In the genomic region with DNA sequence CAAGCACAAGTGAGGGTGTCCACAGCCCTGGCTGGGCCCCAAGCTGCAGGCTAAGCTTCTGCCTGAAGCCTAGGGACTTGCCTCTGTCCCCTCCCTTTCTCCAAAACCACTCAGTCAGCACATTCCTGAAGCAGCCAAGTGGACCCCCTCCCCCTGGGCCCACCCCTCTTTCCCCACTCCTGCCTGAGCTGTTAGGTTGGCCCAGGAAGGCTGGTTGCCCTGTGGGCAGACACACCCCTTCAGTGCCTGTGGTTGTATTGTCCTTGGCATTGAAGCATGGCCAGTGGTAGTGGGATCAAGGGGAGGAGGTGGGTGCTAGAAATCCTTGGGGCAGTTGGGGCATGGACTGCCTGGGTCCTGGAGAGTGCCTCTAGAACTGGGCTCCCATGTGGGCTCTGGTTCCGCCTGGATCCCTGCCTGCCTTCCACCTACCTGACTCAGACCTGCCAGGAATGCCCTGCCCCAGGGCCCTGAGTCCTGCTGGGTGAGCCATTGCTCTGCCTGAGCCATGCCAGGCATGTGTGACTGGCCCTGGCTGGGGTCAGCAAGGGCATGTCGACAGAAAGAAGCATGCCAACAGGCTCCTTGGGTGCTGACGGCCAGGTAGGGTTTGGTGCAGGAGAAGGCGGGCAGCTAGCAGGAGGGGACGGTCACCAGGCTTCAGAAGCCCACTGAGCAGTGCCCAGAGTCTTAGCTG, we compare ENCODE assay signal across 8 cellular contexts. TPM values are rescaled to one million over a fixed set of nuclear protein-coding genes. Genes with fewer than 3 reads are reported as not detected.
A peak's percentile ranks its signal among the peaks of the same experiment; 100 is the strongest.
DNase-seq lines count a peak whose midpoint lies in the region; ATAC-seq, FAIRE-seq and TF ChIP-seq lines count a peak whose summit lies in the region.

No MANE protein-coding gene starts in this region.

- H3K9me1 ChIP-seq in endothelial cell of umbilical vein (replicated peaks; ENCODE audit: control insufficient read depth, extremely low read depth, insufficient read depth, low read length), result no peaks in the 10 kb centered on the region

- no peaks in the 10 kb centered on the region for H3K27me3 ChIP-seq in DND-41 (ENCODE audit: insufficient read depth, low read length, poor library complexity)
- H3K27me3 ChIP-seq in endothelial cell of umbilical vein (ENCODE audit: control insufficient read depth in 2 of 2, insufficient read depth in 2 of 2, low read length in 2 of 2), result no peaks in the 10 kb centered on the region

- H3K9me2 ChIP-seq in OCI-LY7 (ENCODE audit: insufficient read depth, low read length), result no peaks in the 10 kb centered on the region

- H3K9me3 ChIP-seq in DND-41 (ENCODE audit: insufficient read depth, low read length, severe bottlenecking) (no peaks in the 10 kb centered on the region), OCI-LY7 (ENCODE audit: low read length) (no peaks in the 10 kb centered on the region), endothelial cell of umbilical vein (replicated peaks; ENCODE audit: control insufficient read depth, insufficient read depth, low read length) (no peaks in the 10 kb centered on the region)

- H3K4me3 ChIP-seq in DND-41 (ENCODE audit: low read depth in 1 of 2, low read length in 2 of 2), result peak overlapping the region; percentile 71 to 82; a peak in 3 of 4 replicates
- H3K4me3 ChIP-seq in OCI-LY7 (ENCODE audit: low read depth, low read length, poor library complexity, severe bottlenecking), result peak overlapping the region; percentile 98
- peak overlapping the region in 1 of 3 experiments; percentile 86 for H3K4me3 ChIP-seq in endothelial cell of umbilical vein (replicated peaks in 1 of 3; ENCODE audit: insufficient read depth in 1 of 3, low read depth in 1 of 3, low read length in 3 of 3)

- no peak overlapping the region for H2AFZ ChIP-seq in DND-41 (ENCODE audit: low read depth, low read length)
- no peak overlapping the region for H2AFZ ChIP-seq in OCI-LY7 (ENCODE audit: low read length)
- H2AFZ ChIP-seq in endothelial cell of umbilical vein (ENCODE audit: low read depth, low read length), result no peak overlapping the region

- dilution Hi-C loops in endothelial cell of umbilical vein (cut with MboI; ENCODE audit: extremely low pct_ligation_motif_present, low sequenced_read_pairs), result no loop called here

- peaks cover 42% of the 10 kb centered on the region for H3K79me2 ChIP-seq in DND-41 (ENCODE audit: insufficient read depth, low read length)
- peaks cover 39% of the 10 kb centered on the region for H3K79me2 ChIP-seq in OCI-LY7 (ENCODE audit: insufficient read depth, low read depth, low read length)
- peaks cover 31% of the 10 kb centered on the region for H3K79me2 ChIP-seq in endothelial cell of umbilical vein (ENCODE audit: control insufficient read depth, insufficient read depth, low read length)

- TF ChIP-seq POLR2A in endothelial cell of umbilical vein (IDR thresholded peaks at IDR 0.05; ENCODE audit: low read depth, low read length), result no peak

- TF ChIP-seq CTCF in DND-41 (IDR thresholded peaks at IDR 0.05; ENCODE audit: borderline replicate concordance, extremely low read depth, low read length, poor library complexity, severe bottlenecking) (no peak), OCI-LY7 (conservative IDR thresholded peaks at IDR 0.05; ENCODE audit: low read length) (no peak), endothelial cell of umbilical vein (IDR thresholded peaks at IDR 0.05; ENCODE audit: extremely low read depth in 1 of 2, insufficient read depth in 1 of 2, low read depth in 1 of 2, low read length in 2 of 2) (no peak), omental fat pad (IDR thresholded peaks at IDR 0.05) (no peak)

- H3K27ac ChIP-seq in DND-41 (ENCODE audit: low read length) (peak overlapping the region; percentile 66), OCI-LY7 (ENCODE audit: low read depth, low read length, poor library complexity, severe bottlenecking) (peak overlapping the region; percentile 95), endothelial cell of umbilical vein (ENCODE audit: insufficient read depth, low read depth, low read length) (no peak overlapping the region)

- DNase-seq in DND-41 (no peak), OCI-LY7 (ENCODE audit: low spot score) (no peak), endothelial cell of umbilical vein (ENCODE audit: low read depth, low spot score) (no peak), omental fat pad (ENCODE audit: low spot score) (peak; percentile 45), cortex of kidney (lab: John Stamatoyannopoulos, UW) (no peak), SK-N-DZ (ENCODE audit: low spot score) (no peak)

- BruUV-seq in OCI-LY7 (replicated peaks; lab: Mats Ljungman, UMichigan), result no TSS peak
- BruUV-seq in endothelial cell of umbilical vein (replicated peaks; lab: Mats Ljungman, UMichigan), result no TSS peak

- ATAC-seq in DND-41 (ENCODE audit: insufficient read depth, low read depth), result no peak
- peak; percentile 45 for ATAC-seq in omental fat pad (ENCODE audit: low FRiP score)
- ATAC-seq in GM21619 (IDR thresholded peaks at IDR 0.05; ENCODE audit: unreplicated experiment), result no peak
- no peak for ATAC-seq in GM19324 (IDR thresholded peaks at IDR 0.05; ENCODE audit: low FRiP score, unreplicated experiment)

- POLR2A ChIA-PET in OCI-LY7 (lab: Charles Lee) (interaction anchor here (1.6 to 1.8 kb wide), 3 partner anchors 18 to 26 kb away, joined by 4 to 16 read pairs (median 12); partner anchors contain the start of genes NEK8 and RPL23A), endothelial cell of umbilical vein (lab: Charles Lee) (interaction anchor here (0.6 to 6.3 kb wide), 2 partner anchors 19 to 102 kb away, joined by 7 to 45 read pairs; partner anchors contain the start of genes NEK8 and TLCD1)

- H3K4me2 ChIP-seq in DND-41 (ENCODE audit: insufficient read depth, low read length) (peak overlapping the region; percentile 93), OCI-LY7 (ENCODE audit: low read length) (peak overlapping the region; percentile 96), endothelial cell of umbilical vein (ENCODE audit: insufficient read depth, low read length) (peak overlapping the region; percentile 84)

- H4K20me1 ChIP-seq in DND-41 (ENCODE audit: insufficient read depth, low read length) (peaks cover 53% of the 10 kb centered on the region), OCI-LY7 (ENCODE audit: insufficient read depth, low read length) (peaks cover 30% of the 10 kb centered on the region), endothelial cell of umbilical vein (replicated peaks; ENCODE audit: control insufficient read depth, extremely low read depth, insufficient read depth, low read length) (no peaks in the 10 kb centered on the region)

- CTCF ChIA-PET in OCI-LY7 (lab: Charles Lee; ENCODE audit: unreplicated experiment), result interaction anchor here (0.5 to 3.5 kb wide), 3 partner anchors 10 to 106 kb away, joined by 5 to 18 read pairs (median 6); partner anchors contain the start of gene TLCD1
- CTCF ChIA-PET in endothelial cell of umbilical vein (lab: Charles Lee), result interaction anchor here (2.0 to 16.6 kb wide), 3 partner anchors 17 to 207 kb away, joined by 9 to 602 read pairs (median 15); partner anchors contain the start of genes NEK8 and TLCD1

- H3K9ac ChIP-seq in DND-41 (ENCODE audit: low read depth, low read length), result peak overlapping the region; percentile 67
- H3K9ac ChIP-seq in endothelial cell of umbilical vein (replicated peaks; ENCODE audit: extremely low read depth, insufficient read depth, low read length), result no peak overlapping the region

- peak; percentile 33 for FAIRE-seq in endothelial cell of umbilical vein (lab: Jason Lieb, UNC)

- intact Hi-C loops in OCI-LY7 (cut with micrococcal nuclease; ENCODE audit: unreplicated experiment) (no loop called here), endothelial cell of umbilical vein (cut with micrococcal nuclease) (no loop called here)

- H3K36me3 ChIP-seq in DND-41 (ENCODE audit: insufficient read depth, low read length), result peaks cover 53% of the 10 kb centered on the region
- H3K36me3 ChIP-seq in OCI-LY7 (ENCODE audit: insufficient read depth, low read length), result peaks cover 65% of the 10 kb centered on the region
- H3K36me3 ChIP-seq in endothelial cell of umbilical vein (ENCODE audit: control insufficient read depth in 2 of 2, extremely low read depth in 1 of 2, insufficient read depth in 2 of 2, low read length in 2 of 2), result peaks cover 4 to 20% of the 10 kb centered on the region in 2 experiments

- peaks cover 36% of the 10 kb centered on the region for H3K4me1 ChIP-seq in DND-41 (ENCODE audit: insufficient read depth, low read length)
- H3K4me1 ChIP-seq in OCI-LY7 (ENCODE audit: insufficient read depth, low read length, poor library complexity, severe bottlenecking), result peaks cover 62% of the 10 kb centered on the region
- H3K4me1 ChIP-seq in endothelial cell of umbilical vein (ENCODE audit: control insufficient read depth, extremely low read depth, insufficient read depth, low read length), result peaks cover 28% of the 10 kb centered on the region

RNA-seq across cellular contexts. Expression of gene TRAF4, which starts 2.1 kb away (rescaled TPM):
- 73.6 and 105 TPM in 2 replicates for total RNA-seq in OCI-LY7 (2014; rRNA removed; shearing (Covaris generic))
- 116 and 123 TPM in 2 replicates for total RNA-seq in OCI-LY7 (2022)
- total RNA-seq in endothelial cell of umbilical vein, result 81.9 and 83.9 TPM in 2 replicates
- 79.5 and 97.3 TPM in 2 replicates for polyA plus RNA-seq in endothelial cell of umbilical vein
- 39.7 and 52.6 TPM in 2 replicates for polyA plus RNA-seq in endothelial cell of umbilical vein (2011; cell fraction: cytosol; rRNA removed)
- 159 and 165 TPM in 2 replicates for polyA plus RNA-seq in endothelial cell of umbilical vein (2011; cell fraction: nucleus; rRNA removed)
- polyA plus RNA-seq in endothelial cell of umbilical vein (2012), result 32.7 and 45.3 TPM in 2 replicates
- polyA minus RNA-seq in endothelial cell of umbilical vein, result 44.3 and 58.8 TPM in 2 replicates
- 107 TPM for polyA minus RNA-seq in endothelial cell of umbilical vein (2011; cell fraction: cytosol; rRNA and poly(A)+ RNA removed)
- 46.6 and 68.8 TPM in 2 replicates for polyA minus RNA-seq in endothelial cell of umbilical vein (2011; cell fraction: nucleus; rRNA and poly(A)+ RNA removed)
- total RNA-seq in omental fat pad, result 10 to 100 TPM in 2 of 4 donors, 1 to 10 TPM in 2; 8.4 to 66.7 (median 30.7) TPM
- 125 and 130 TPM in 2 replicates for polyA plus RNA-seq in SK-N-DZ (2014; cell fraction: cytosol; rRNA removed)
- 171 and 225 TPM in 2 replicates for polyA plus RNA-seq in SK-N-DZ (2014; cell fraction: nucleus; rRNA removed)

RNA-seq across cellular contexts. Expression of gene NEK8, which starts 17.3 kb away (rescaled TPM):
- 12.2 and 17.0 TPM in 2 replicates for total RNA-seq in OCI-LY7 (2014; rRNA removed; shearing (Covaris generic))
- total RNA-seq in OCI-LY7 (2022) (14.0 and 15.1 TPM in 2 replicates), endothelial cell of umbilical vein (3.0 and 3.1 TPM in 2 replicates), omental fat pad (1 to 10 TPM; 1.9 to 3.4 (median 2.5) TPM)
- 3.2 and 3.6 TPM in 2 replicates for polyA plus RNA-seq in endothelial cell of umbilical vein
- 2.5 TPM in 2 replicates for polyA plus RNA-seq in endothelial cell of umbilical vein (2011; cell fraction: cytosol; rRNA removed)
- 9.8 and 10.0 TPM in 2 replicates for polyA plus RNA-seq in endothelial cell of umbilical vein (2011; cell fraction: nucleus; rRNA removed)
- 1.4 and 2.8 TPM in 2 replicates for polyA plus RNA-seq in endothelial cell of umbilical vein (2012)
- 8.2 and 12.0 TPM in 2 replicates for polyA minus RNA-seq in endothelial cell of umbilical vein
- 2.8 TPM for polyA minus RNA-seq in endothelial cell of umbilical vein (2011; cell fraction: cytosol; rRNA and poly(A)+ RNA removed)
- 3.2 and 5.9 TPM in 2 replicates for polyA minus RNA-seq in endothelial cell of umbilical vein (2011; cell fraction: nucleus; rRNA and poly(A)+ RNA removed)
- polyA plus RNA-seq in SK-N-DZ (2014; cell fraction: cytosol; rRNA removed), result 1.6 and 6.7 TPM in 2 replicates
- polyA plus RNA-seq in SK-N-DZ (2014; cell fraction: nucleus; rRNA removed), result 3.6 and 8.4 TPM in 2 replicates

RNA-seq across cellular contexts. Expression of gene TLCD1, which starts 19.9 kb away (rescaled TPM):
- total RNA-seq in OCI-LY7 (2014; rRNA removed; shearing (Covaris generic)), result 0.28 and 1.6 TPM in 2 replicates
- total RNA-seq in OCI-LY7 (2022) (2.5 and 3.4 TPM in 2 replicates), endothelial cell of umbilical vein (1.8 and 2.6 TPM in 2 replicates), omental fat pad (1 to 10 TPM in 3 of 4 donors, not detected in 1; 2.1 to 5.2 (median 3.6) TPM)
- 6.8 and 8.1 TPM in 2 replicates for polyA plus RNA-seq in endothelial cell of umbilical vein
- polyA plus RNA-seq in endothelial cell of umbilical vein (2011; cell fraction: cytosol; rRNA removed), result 3.7 and 4.1 TPM in 2 replicates
- 1.3 TPM in 2 replicates for polyA plus RNA-seq in endothelial cell of umbilical vein (2011; cell fraction: nucleus; rRNA removed)
- 4.2 and 4.8 TPM in 2 replicates for polyA plus RNA-seq in endothelial cell of umbilical vein (2012)
- 4.9 and 10.5 TPM in 2 replicates for polyA minus RNA-seq in endothelial cell of umbilical vein
- 15.7 TPM for polyA minus RNA-seq in endothelial cell of umbilical vein (2011; cell fraction: cytosol; rRNA and poly(A)+ RNA removed)
- polyA minus RNA-seq in endothelial cell of umbilical vein (2011; cell fraction: nucleus; rRNA and poly(A)+ RNA removed), result 2.3 and 3.2 TPM in 2 replicates
- 8.8 and 11.8 TPM in 2 replicates for polyA plus RNA-seq in SK-N-DZ (2014; cell fraction: cytosol; rRNA removed)
- polyA plus RNA-seq in SK-N-DZ (2014; cell fraction: nucleus; rRNA removed), result 7.4 and 7.6 TPM in 2 replicates

RNA-seq across cellular contexts. Expression of gene RPL23A, which starts 26.1 kb away (rescaled TPM):
- 930 and 1,152 TPM in 2 replicates for total RNA-seq in OCI-LY7 (2014; rRNA removed; shearing (Covaris generic))
- total RNA-seq in OCI-LY7 (2022) (2,557 and 2,633 TPM in 2 replicates), endothelial cell of umbilical vein (1,554 and 1,573 TPM in 2 replicates), omental fat pad (100 to 1,000 TPM; 568 to 719 (median 636) TPM)
- 717 and 827 TPM in 2 replicates for polyA plus RNA-seq in endothelial cell of umbilical vein
- 993 and 1,226 TPM in 2 replicates for polyA plus RNA-seq in endothelial cell of umbilical vein (2011; cell fraction: cytosol; rRNA removed)
- polyA plus RNA-seq in endothelial cell of umbilical vein (2011; cell fraction: nucleus; rRNA removed), result 339 and 378 TPM in 2 replicates
- polyA plus RNA-seq in endothelial cell of umbilical vein (2012), result 2,014 and 2,153 TPM in 2 replicates
- 684 and 801 TPM in 2 replicates for polyA minus RNA-seq in endothelial cell of umbilical vein
- 892 TPM for polyA minus RNA-seq in endothelial cell of umbilical vein (2011; cell fraction: cytosol; rRNA and poly(A)+ RNA removed)
- polyA minus RNA-seq in endothelial cell of umbilical vein (2011; cell fraction: nucleus; rRNA and poly(A)+ RNA removed), result 133 and 142 TPM in 2 replicates
- polyA plus RNA-seq in SK-N-DZ (2014; cell fraction: cytosol; rRNA removed), result 1,168 and 1,695 TPM in 2 replicates
- polyA plus RNA-seq in SK-N-DZ (2014; cell fraction: nucleus; rRNA removed), result 853 and 1,299 TPM in 2 replicates

RNA-seq across cellular contexts. Expression of gene RAB34, which starts 28.3 kb away (rescaled TPM):
- 0.22 TPM in 1 of 2 replicates, not detected in the other for total RNA-seq in OCI-LY7 (2014; rRNA removed; shearing (Covaris generic))
- total RNA-seq in OCI-LY7 (2022), result 0.46 and 0.99 TPM in 2 replicates
- 62.3 and 87.1 TPM in 2 replicates for total RNA-seq in endothelial cell of umbilical vein
- 113 and 116 TPM in 2 replicates for polyA plus RNA-seq in endothelial cell of umbilical vein
- polyA plus RNA-seq in endothelial cell of umbilical vein (2011; cell fraction: cytosol; rRNA removed), result 104 and 108 TPM in 2 replicates
- polyA plus RNA-seq in endothelial cell of umbilical vein (2011; cell fraction: nucleus; rRNA removed), result 104 and 112 TPM in 2 replicates
- 137 and 148 TPM in 2 replicates for polyA plus RNA-seq in endothelial cell of umbilical vein (2012)
- polyA minus RNA-seq in endothelial cell of umbilical vein, result 83.4 and 110 TPM in 2 replicates
- polyA minus RNA-seq in endothelial cell of umbilical vein (2011; cell fraction: cytosol; rRNA and poly(A)+ RNA removed), result 101 TPM
- 18.9 and 21.4 TPM in 2 replicates for polyA minus RNA-seq in endothelial cell of umbilical vein (2011; cell fraction: nucleus; rRNA and poly(A)+ RNA removed)
- total RNA-seq in omental fat pad, result 100 to 1,000 TPM in 2 of 4 donors, 10 to 100 TPM in 2; 90.4 to 112 (median 101) TPM
- polyA plus RNA-seq in SK-N-DZ (2014; cell fraction: cytosol; rRNA removed), result 50.8 and 51.5 TPM in 2 replicates
- polyA plus RNA-seq in SK-N-DZ (2014; cell fraction: nucleus; rRNA removed), result 124 and 148 TPM in 2 replicates
